19 cellular contexts compared by ENCODE assay signal in the genomic region with DNA sequence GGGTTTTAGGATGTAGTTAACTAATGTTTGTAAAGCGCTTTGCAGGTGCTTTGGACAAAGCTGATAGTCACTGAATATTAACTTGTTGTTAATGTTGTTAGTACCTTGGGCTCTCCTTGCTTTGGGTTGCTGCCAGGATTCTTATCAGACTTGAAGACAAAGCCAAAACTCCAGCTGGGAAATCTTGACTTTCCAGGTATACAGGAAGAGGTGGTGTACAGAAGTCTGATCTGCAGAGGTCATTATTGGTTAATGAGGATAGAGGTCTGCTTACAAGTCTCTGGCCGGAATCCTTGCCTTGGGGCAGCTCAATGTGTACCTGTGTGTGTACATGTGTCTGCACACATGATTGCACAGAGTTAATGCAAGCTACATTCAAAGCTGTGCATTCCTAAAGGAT.
"Had no signal": no experiment of that assay in that cellular context is flagged by ENCODE, and none has a peak within 500 bp of the region (broad histone marks: within the 10 kb centered on the region; RNA-seq: fewer than 3 reads in every experiment).

No MANE protein-coding gene starts in this region.

- DNase-seq: KBM-7, MG63, NCI-H1092, NCI-H1105 treated with DMSO at 0.1 percent for 48 hours, NCI-H1417 treated with DMSO at 0.1 percent for 48 hours, NCI-H146, NCI-H1694 treated with DMSO at 0.1 percent for 48 hours, NCI-H1930, NCI-H2081, NCI-H2107, NCI-H2227 treated with DMSO at 0.1 percent for 48 hours, NCI-H524, NCI-H526 treated with DMSO at 0.1 percent for 48 hours, NCI-H748 treated with DMSO at 0.1 percent for 48 hours, SHP77 treated with DMSO at 0.1 percent for 48 hours, SJCRH30 had no signal

- H3K36me3 ChIP-seq: MG63, SJCRH30 had no signal

- H3K9me3 ChIP-seq: MG63 had no signal

- H3K4me3 ChIP-seq: MG63, SJCRH30 had no signal

- ATAC-seq: Panc1, Right ventricle myocardium inferior, SK-N-SH treated with all-trans-retinoic acid at 6 μM for 48 hours had no signal

- H3K27ac ChIP-seq: SJCRH30 had no signal

- H3K27me3 ChIP-seq: MG63, SJCRH30 had no signal
